24 cellular contexts compared by ENCODE assay signal in genomic region chr7:43283706-43284105, GRCh38.
"Had no signal": no experiment of that assay in that cellular context is flagged by ENCODE, and none has a peak within 500 bp of the region (broad histone marks: within the 10 kb centered on the region; RNA-seq: fewer than 3 reads in every experiment).

No MANE protein-coding gene starts in this region.

- H3K27ac ChIP-seq: left ventricle myocardium inferior, ovary, right atrium auricular region, right lobe of liver, stomach, testis, thyroid gland, transverse colon, upper lobe of left lung, vagina had no signal

- H3K4me1 Mint-ChIP-seq: naive B cell; natural killer cell; nephron progenitor cell; stimulated activated naive B cell treated with anti-CD40 and anti-IgM and Interleukin-4, amounts not matched to agents 10 μg/mL and 1 μg/mL and 100 μg/mL, for 72 hours had no signal

- H3K36me3 Mint-ChIP-seq: natural killer cell had no signal

- H3K4me3 Mint-ChIP-seq: mesothelial cell of epicardium; naive B cell; natural killer cell; nephron progenitor cell; stimulated activated naive B cell treated with anti-CD40 and anti-IgM and Interleukin-4, amounts not matched to agents 10 μg/mL and 1 μg/mL and 100 μg/mL, for 72 hours had no signal

- H3K9me3 ChIP-seq: ovary, right lobe of liver, stomach, testis, thyroid gland, transverse colon, upper lobe of left lung, vagina had no signal

- H3K4me1 ChIP-seq: left ventricle myocardium inferior, right atrium auricular region, right lobe of liver, stomach, testis, thyroid gland, transverse colon, vagina had no signal

- H3K9me3 Mint-ChIP-seq: natural killer cell had no signal

- H3K27ac Mint-ChIP-seq: mesothelial cell of epicardium; naive B cell; natural killer cell; nephron progenitor cell; progenitor cell of endocrine pancreas; stimulated activated naive B cell treated with anti-CD40 and anti-IgM and Interleukin-4, amounts not matched to agents 10 μg/mL and 1 μg/mL and 100 μg/mL, for 72 hours had no signal

- H3K36me3 ChIP-seq: left ventricle myocardium inferior, ovary, right atrium auricular region, right lobe of liver, stomach, thyroid gland, transverse colon, upper lobe of left lung, vagina had no signal

- ATAC-seq: natural killer cell; right lobe of liver; stimulated activated naive B cell treated with anti-CD40 and anti-IgM and Interleukin-4, amounts not matched to agents 10 μg/mL and 1 μg/mL and 100 μg/mL, for 72 hours; stimulated activated naive CD8-positive, alpha-beta T cell treated with anti-CD3 and anti-CD28 coated beads, Interleukin-15, Interleukin-2, amounts not matched to agents 100 U/mL and 50 U/mL, for 24 hours had no signal

- H3K27me3 ChIP-seq: ovary, right atrium auricular region, right lobe of liver, testis, thyroid gland, transverse colon, upper lobe of left lung, vagina had no signal

- DNase-seq: islet precursor cell; left ventricle myocardium inferior; mesendoderm; naive B cell; natural killer cell; nephron progenitor cell; ovary; right lobe of liver; stimulated activated CD4-positive, alpha-beta T cell treated with anti-CD3 and anti-CD28 coated beads, Interleukin-12 subunit alpha, Interleukin-12 subunit beta, amount 100 ng/mL, for 4 hours; stimulated activated CD4-positive, alpha-beta T cell treated with anti-CD3 and anti-CD28 coated beads, Interleukin-15, amount 100 ng/mL, for 24 hours; stimulated activated CD4-positive, alpha-beta T cell treated with anti-CD3 and anti-CD28 coated beads, Interleukin-2, amount 100 ng/mL, for 24 hours; stimulated activated CD4-positive, alpha-beta T cell treated with anti-CD3 and anti-CD28 coated beads, Interleukin-4, amount 100 ng/mL, for 1 hour; stimulated activated naive B cell treated with anti-CD40 and anti-IgM and Interleukin-4, amounts not matched to agents 10 μg/mL and 1 μg/mL and 100 μg/mL, for 72 hours; stimulated activated naive CD8-positive, alpha-beta T cell treated with anti-CD3 and anti-CD28 coated beads, Interleukin-15, Interleukin-2, amounts not matched to agents 100 U/mL and 50 U/mL, for 24 hours; stomach; testis; thyroid gland; transverse colon; upper lobe of left lung had no signal

- H3K4me3 ChIP-seq: left ventricle myocardium inferior, lung, ovary, right atrium auricular region, right lobe of liver, stomach, testis, thyroid gland, transverse colon, upper lobe of left lung, vagina had no signal
